Comparison of ENCODE assay signal across 13 cellular contexts in genomic region chr17:47967607-47968252, GRCh38. TPM values are rescaled to one million over a fixed set of nuclear protein-coding genes. Genes with fewer than 3 reads are reported as not detected.
A peak's percentile ranks its signal among the peaks of the same experiment; 100 is the strongest.
DNase-seq lines count a peak whose midpoint lies in the region; ATAC-seq, FAIRE-seq and TF ChIP-seq lines count a peak whose summit lies in the region.
"Had no signal": no experiment of that assay in that cellular context is flagged by ENCODE, and none has a peak within 500 bp of the region (broad histone marks: within the 10 kb centered on the region; RNA-seq: fewer than 3 reads in every experiment).

No MANE protein-coding gene starts in this region.

- POLR2A ChIA-PET in A549 (lab: Yijun Ruan, JAX) = interaction anchor here (2.0 kb wide), 1 partner anchor 72 kb away, joined by 6 read pairs; the partner anchor contains the start of gene SP2

- no peak for TF ChIP-seq RAD21 in A549 (conservative IDR thresholded peaks at IDR 0.05 in 1 of 2, IDR thresholded peaks at IDR 0.05 in 1 of 2)

- H3K4me3 ChIP-seq in A549 (no peak overlapping the region), bronchial epithelial cell (ENCODE audit: low read depth, low read length) (no peak overlapping the region)
- H3K4me3 ChIP-seq: BLaER1, left ventricle myocardium inferior, sigmoid colon had no signal

- 11% methylated on average over 5 of the region's 5 CpGs for WGBS in A549 (ENCODE audit: missing lambda C conversion rate)

- TF ChIP-seq POLR2A in A549 (IDR thresholded peaks at IDR 0.05; ENCODE audit: low read length) = no peak
- no peak for TF ChIP-seq POLR2A in GM12891 (IDR thresholded peaks at IDR 0.05; ENCODE audit: low read depth, low read length)

- TF ChIP-seq EP300 in A549 (IDR thresholded peaks at IDR 0.05) = no peak

- peaks cover 53% of the 10 kb centered on the region for H3K4me1 ChIP-seq in A549

- no peaks in the 10 kb centered on the region for H3K27me3 ChIP-seq in bronchial epithelial cell (ENCODE audit: control insufficient read depth, insufficient read depth, low read length)
- H3K27me3 ChIP-seq: BLaER1, sigmoid colon had no signal

- TF ChIP-seq CTCF in A549 (IDR thresholded peaks at IDR 0.05) (no peak), bronchial epithelial cell (IDR thresholded peaks at IDR 0.05; ENCODE audit: insufficient read depth, low read length, severe bottlenecking) (no peak)

- no peaks in the 10 kb centered on the region for H3K36me3 ChIP-seq in bronchial epithelial cell (ENCODE audit: control insufficient read depth, insufficient read depth, low read length)
- H3K36me3 ChIP-seq: BLaER1, left ventricle myocardium inferior, sigmoid colon had no signal

- FAIRE-seq in A549 (lab: Jason Lieb, UNC) (no peak), bronchial epithelial cell (lab: Jason Lieb, UNC) (no peak), GM12891 (lab: Jason Lieb, UNC) (no peak)

- H3K9me3 ChIP-seq in A549 = no peaks in the 10 kb centered on the region
- H3K9me3 ChIP-seq: BLaER1, left ventricle myocardium inferior, sigmoid colon had no signal

- peak overlapping the region; percentile 69 to 88 for H3K27ac ChIP-seq in A549
- H3K27ac ChIP-seq: BLaER1, left ventricle myocardium inferior, sigmoid colon had no signal

- DNase-seq in A549 (ENCODE audit: low read depth in 1 of 2, low spot score in 1 of 2) (peak; percentile 61 to 80), HT1080 (ENCODE audit: low read depth) (peak; percentile 90), bronchial epithelial cell (ENCODE audit: low read depth) (peak; percentile 91), kidney tubule cell (ENCODE audit: low spot score) (peak; percentile 86), NCI-H1436 treated with DMSO at 0.1 percent for 48 hours (lab: John Stamatoyannopoulos, UW) (no peak), NCI-H510A treated with DMSO at 0.1 percent for 48 hours (lab: John Stamatoyannopoulos, UW) (no peak), NCI-H1105 (lab: John Stamatoyannopoulos, UW) (no peak), GM12891 (ENCODE audit: insufficient read length, low spot score) (no peak)
- DNase-seq: activated naive CD4-positive, alpha-beta T cell treated with anti-CD3 and anti-CD28 coated beads for 36 hours; left ventricle myocardium inferior; NCI-H2227 treated with DMSO at 0.1 percent for 48 hours; sigmoid colon had no signal

- H3K4me2 ChIP-seq in A549 = peak overlapping the region; percentile 59
- H3K4me2 ChIP-seq: BLaER1 had no signal

- CTCF ChIA-PET in A549 (lab: Yijun Ruan, JAX) = interaction anchor here (1.5 to 38.7 kb wide), 8 partner anchors 11 to 125 kb away, joined by 3 to 1426 read pairs (median 74); partner anchors contain the start of genes PNPO, PRR15L and SCRN2

- ATAC-seq in A549 = peak; percentile 35 to 52; a peak in 5 of 6 replicates

TF ChIP-seq in A549, 52 proteins besides CTCF, POLR2A, EP300 and RAD21:
- 0 out of 5 replicates have a peak, but pooled peaks have one; percentile 25 to 47 for TF ChIP-seq JUN (IDR thresholded peaks at IDR 0.05)
- TF ChIP-seq HOXB5 (CRISPR knock-in tag; IDR thresholded peaks at IDR 0.05) = no peak
- TF ChIP-seq CHD2 (IDR thresholded peaks at IDR 0.05; ENCODE audit: low read length, partially characterized antibody) = no peak
- TF ChIP-seq HOXB13 (CRISPR knock-in tag; IDR thresholded peaks at IDR 0.05; ENCODE audit: low read depth) = peak; percentile 44; the same call in 1 of the 2 replicates
- no peak for TF ChIP-seq FOXS1 (CRISPR knock-in tag; IDR thresholded peaks at IDR 0.05)
- TF ChIP-seq E2F6 (IDR thresholded peaks at IDR 0.05; ENCODE audit: borderline replicate concordance, low read depth) = peak; percentile 49; the same call in 1 of the 2 replicates
- TF ChIP-seq JUNB (IDR thresholded peaks at IDR 0.05) = peak; percentile 81
- peak; percentile 78 for TF ChIP-seq FOSL2 (IDR thresholded peaks at IDR 0.05)
- TF ChIP-seq FOSL2 (CRISPR knock-in tag; IDR thresholded peaks at IDR 0.05) = peak; percentile 87
- peak; percentile 55; the same call in 1 of the 2 replicates for TF ChIP-seq MAX (IDR thresholded peaks at IDR 0.05)

TF ChIP-seq in GM12891, 5 proteins besides CTCF, POLR2A, EP300 and RAD21:
- TF ChIP-seq PAX5 (IDR thresholded peaks at IDR 0.05; ENCODE audit: insufficient read depth, low read length, severe bottlenecking) (no peak), POU2F2 (IDR thresholded peaks at IDR 0.05; ENCODE audit: low read depth, low read length) (no peak), SPI1 (IDR thresholded peaks at IDR 0.05; ENCODE audit: low read depth, low read length) (no peak)

RNA-seq across cellular contexts. Expression of gene CDK5RAP3, which starts 3.2 kb away (rescaled TPM):
- 124 and 179 TPM in 2 replicates for polyA plus RNA-seq in A549 (2011; rRNA removed)
- polyA plus RNA-seq in A549 (2012; cell fraction: cytosol; rRNA removed) = 114 and 128 TPM in 2 replicates
- polyA plus RNA-seq in A549 (2012; cell fraction: nucleus; rRNA removed) = 796 and 944 TPM in 2 replicates
- 135 to 165 TPM (median 164 TPM) in 3 replicates for polyA plus RNA-seq in A549 (2017; fragmentation: RNase III; extraction: RNeasy Plus Mini Kit Qiagen cat#74134 plus additional on column Dnase treatment)
- polyA minus RNA-seq in A549 (2011; rRNA and poly(A)+ RNA removed) = 99.5 and 169 TPM in 2 replicates
- total RNA-seq in HT1080 (2014; rRNA removed; shearing (Covaris generic)) = 50.0 and 53.1 TPM in 2 replicates
- polyA plus RNA-seq in HT1080 (2015; cell fraction: cytosol; rRNA removed) = 42.2 and 46.1 TPM in 2 replicates
- polyA plus RNA-seq in HT1080 (2015; cell fraction: nucleus; rRNA removed) = 341 and 378 TPM in 2 replicates
- total RNA-seq in bronchial epithelial cell = 77.1 and 89.8 TPM in 2 replicates
- polyA plus RNA-seq in GM12891 (2012; ENCODE audit: low read depth, missing spikeins) = 165 TPM

RNA-seq across cellular contexts. Expression of gene PRR15L, which starts 10.0 kb away (rescaled TPM):
- polyA plus RNA-seq in A549 (2011; rRNA removed) = 2.2 and 3.7 TPM in 2 replicates
- 0.25 and 0.36 TPM in 2 replicates for polyA plus RNA-seq in A549 (2012; cell fraction: cytosol; rRNA removed)
- polyA plus RNA-seq in A549 (2012; cell fraction: nucleus; rRNA removed) = 0.26 and 0.31 TPM in 2 replicates
- polyA plus RNA-seq in A549 (2017; fragmentation: RNase III; extraction: RNeasy Plus Mini Kit Qiagen cat#74134 plus additional on column Dnase treatment) = 0.88 to 1.6 TPM (median 1.1 TPM) in 3 replicates
- 2.3 and 3.1 TPM in 2 replicates for polyA minus RNA-seq in A549 (2011; rRNA and poly(A)+ RNA removed)
- not detected in 2 replicates for total RNA-seq in HT1080 (2014; rRNA removed; shearing (Covaris generic))
- not detected in 2 replicates for polyA plus RNA-seq in HT1080 (2015; cell fraction: cytosol; rRNA removed)
- polyA plus RNA-seq in HT1080 (2015; cell fraction: nucleus; rRNA removed) = not detected in 2 replicates
- total RNA-seq in bronchial epithelial cell = 1.6 and 9.1 TPM in 2 replicates
- 0.08 TPM for polyA plus RNA-seq in GM12891 (2012; ENCODE audit: low read depth, missing spikeins)
- total RNA-seq: activated naive CD4-positive, alpha-beta T cell treated with anti-CD3 and anti-CD28 coated beads for 36 hours had no signal

RNA-seq across cellular contexts. Expression of gene PNPO, which starts 26.4 kb away (rescaled TPM):
- polyA plus RNA-seq in A549 (2011; rRNA removed) = 40.8 and 43.4 TPM in 2 replicates
- polyA plus RNA-seq in A549 (2012; cell fraction: cytosol; rRNA removed) = 23.8 and 27.6 TPM in 2 replicates
- 14.3 and 18.6 TPM in 2 replicates for polyA plus RNA-seq in A549 (2012; cell fraction: nucleus; rRNA removed)
- polyA plus RNA-seq in A549 (2017; fragmentation: RNase III; extraction: RNeasy Plus Mini Kit Qiagen cat#74134 plus additional on column Dnase treatment) = 28.7 to 29.8 TPM (median 29.5 TPM) in 3 replicates
- polyA minus RNA-seq in A549 (2011; rRNA and poly(A)+ RNA removed) = 80.8 and 86.2 TPM in 2 replicates
- 42.5 and 55.6 TPM in 2 replicates for total RNA-seq in HT1080 (2014; rRNA removed; shearing (Covaris generic))
- 61.2 and 72.9 TPM in 2 replicates for polyA plus RNA-seq in HT1080 (2015; cell fraction: cytosol; rRNA removed)
- 46.8 and 47.9 TPM in 2 replicates for polyA plus RNA-seq in HT1080 (2015; cell fraction: nucleus; rRNA removed)
- 23.7 and 25.3 TPM in 2 replicates for total RNA-seq in bronchial epithelial cell
- 14.5 TPM for polyA plus RNA-seq in GM12891 (2012; ENCODE audit: low read depth, missing spikeins)

Comparison
In these comparisons a context has a peak if more than half of its experiments do, and no peak if none do; other contexts are left out.
1. DNase-seq: peak in A549 (2 of 2), HT1080 (single experiment), bronchial epithelial cell (single experiment) and kidney tubule cell (single experiment); none in NCI-H1436 treated with DMSO at 0.1 percent for 48 hours (single experiment), NCI-H510A treated with DMSO at 0.1 percent for 48 hours (single experiment), NCI-H1105 (single experiment) and GM12891 (single experiment).